ENCODE assay signal across 23 cellular contexts in genomic region chr2:32735370-32735769, GRCh38.
"Had no signal": no experiment of that assay in that cellular context is flagged by ENCODE, and none has a peak within 500 bp of the region (broad histone marks: within the 10 kb centered on the region; RNA-seq: fewer than 3 reads in every experiment).

No MANE protein-coding gene starts in this region.

- H3K27me3 Mint-ChIP-seq: naive B cell; stimulated activated naive B cell treated with anti-CD40 and anti-IgM and Interleukin-4, amounts not matched to agents 10 μg/mL and 1 μg/mL and 100 μg/mL, for 72 hours; stimulated activated naive CD8-positive, alpha-beta T cell treated with anti-CD3 and anti-CD28 coated beads, Interleukin-15, amount 100 ng/mL, for 72 hours had no signal

- H3K4me3 Mint-ChIP-seq: naive B cell; nephron; stimulated activated naive B cell treated with anti-CD40 and anti-IgM and Interleukin-4, amounts not matched to agents 10 μg/mL and 1 μg/mL and 100 μg/mL, for 72 hours; stimulated activated naive CD8-positive, alpha-beta T cell treated with anti-CD3 and anti-CD28 coated beads, Interleukin-15, amount 100 ng/mL, for 72 hours had no signal

- H3K4me3 ChIP-seq: dorsolateral prefrontal cortex, esophagus muscularis mucosa, gastrocnemius medialis, heart right ventricle, sigmoid colon, skin epidermis, testis, tibial nerve, upper lobe of right lung, vagina had no signal

- H3K36me3 ChIP-seq: neutrophil, upper lobe of right lung, vagina had no signal

- DNase-seq: cortex of kidney; dorsolateral prefrontal cortex; effector CD8-positive, alpha-beta T cell; gastrocnemius medialis; heart right ventricle; hypothalamus; kidney glomerular epithelial cell; mesendoderm; naive B cell; posterior cingulate gyrus; sigmoid colon; stimulated activated CD4-positive, alpha-beta T cell treated with anti-CD3 and anti-CD28 coated beads, Interleukin-2, amount 100 ng/mL, for 24 hours; stimulated activated CD4-positive, alpha-beta T cell treated with anti-CD3 and anti-CD28 coated beads, Interleukin-4, amount 100 ng/mL, for 4 hours; stimulated activated naive B cell treated with anti-CD40 and anti-IgM and Interleukin-4, amounts not matched to agents 10 μg/mL and 1 μg/mL and 100 μg/mL, for 72 hours; stimulated activated naive CD8-positive, alpha-beta T cell treated with anti-CD3 and anti-CD28 coated beads, Interleukin-15, amount 100 ng/mL, for 72 hours; testis; upper lobe of right lung had no signal

- ATAC-seq: gastrocnemius medialis; heart right ventricle; stimulated activated naive B cell treated with anti-CD40 and anti-IgM and Interleukin-4, amounts not matched to agents 10 μg/mL and 1 μg/mL and 100 μg/mL, for 72 hours; stimulated activated naive CD8-positive, alpha-beta T cell treated with anti-CD3 and anti-CD28 coated beads, Interleukin-15, amount 100 ng/mL, for 72 hours; upper lobe of right lung had no signal

- H3K27ac ChIP-seq: dorsolateral prefrontal cortex, esophagus muscularis mucosa, gastrocnemius medialis, heart right ventricle, neutrophil, sigmoid colon, skin epidermis, testis, tibial nerve, upper lobe of right lung, vagina had no signal

- H3K9me3 Mint-ChIP-seq: naive B cell; nephron; stimulated activated naive B cell treated with anti-CD40 and anti-IgM and Interleukin-4, amounts not matched to agents 10 μg/mL and 1 μg/mL and 100 μg/mL, for 72 hours; stimulated activated naive CD8-positive, alpha-beta T cell treated with anti-CD3 and anti-CD28 coated beads, Interleukin-15, amount 100 ng/mL, for 72 hours had no signal

- H3K4me1 Mint-ChIP-seq: naive B cell; stimulated activated naive B cell treated with anti-CD40 and anti-IgM and Interleukin-4, amounts not matched to agents 10 μg/mL and 1 μg/mL and 100 μg/mL, for 72 hours; stimulated activated naive CD8-positive, alpha-beta T cell treated with anti-CD3 and anti-CD28 coated beads, Interleukin-15, amount 100 ng/mL, for 72 hours had no signal

- H3K27ac Mint-ChIP-seq: stimulated activated naive B cell treated with anti-CD40 and anti-IgM and Interleukin-4, amounts not matched to agents 10 μg/mL and 1 μg/mL and 100 μg/mL, for 72 hours; stimulated activated naive CD8-positive, alpha-beta T cell treated with anti-CD3 and anti-CD28 coated beads, Interleukin-15, amount 100 ng/mL, for 72 hours had no signal

- H3K9me3 ChIP-seq: esophagus muscularis mucosa, gastrocnemius medialis, heart right ventricle, neutrophil, sigmoid colon, testis, tibial nerve, upper lobe of right lung, vagina had no signal
